9 cellular contexts compared by ENCODE assay signal in genomic region chr9:121199921-121200320, GRCh38. TPM values are rescaled to one million over a fixed set of nuclear protein-coding genes. Genes with fewer than 3 reads are reported as not detected.
DNase-seq lines count a peak whose midpoint lies in the region; ATAC-seq, FAIRE-seq and TF ChIP-seq lines count a peak whose summit lies in the region.
"Had no signal": no experiment of that assay in that cellular context is flagged by ENCODE, and none has a peak within 500 bp of the region (broad histone marks: within the 10 kb centered on the region; RNA-seq: fewer than 3 reads in every experiment).

No MANE protein-coding gene starts in this region.

- no peak for TF ChIP-seq POLR2A in GM12891 (IDR thresholded peaks at IDR 0.05; ENCODE audit: low read depth, low read length)

- FAIRE-seq in GM12891 (lab: Jason Lieb, UNC) = no peak
- FAIRE-seq: TTC549 had no signal

- H3K36me3 Mint-ChIP-seq in stimulated activated naive CD8-positive, alpha-beta T cell treated with anti-CD3 and anti-CD28 coated beads, Interleukin-15, Interleukin-2, amounts not matched to agents 100 ng/mL and 50 ng/mL, for 24 hours (ENCODE audit: low read depth) = peaks cover 9% of the 10 kb centered on the region
- H3K36me3 Mint-ChIP-seq in activated naive CD8-positive, alpha-beta T cell treated with anti-CD3 and anti-CD28 coated beads, Interleukin-2, amount 10 ng/mL, durations not matched to agents 7 days and 5 days = peaks cover 10% of the 10 kb centered on the region
- no peaks in the 10 kb centered on the region for H3K36me3 Mint-ChIP-seq in memory B cell

- no peaks in the 10 kb centered on the region for H3K9me3 Mint-ChIP-seq in stimulated activated naive CD8-positive, alpha-beta T cell treated with anti-CD3 and anti-CD28 coated beads, Interleukin-15, Interleukin-2, amounts not matched to agents 100 ng/mL and 50 ng/mL, for 24 hours
- H3K9me3 Mint-ChIP-seq in activated naive CD8-positive, alpha-beta T cell treated with anti-CD3 and anti-CD28 coated beads, Interleukin-2, amount 10 ng/mL, durations not matched to agents 7 days and 5 days = no peaks in the 10 kb centered on the region
- H3K9me3 Mint-ChIP-seq in memory B cell = no peaks in the 10 kb centered on the region

- no peak for DNase-seq in stimulated activated naive CD8-positive, alpha-beta T cell treated with anti-CD3 and anti-CD28 coated beads, Interleukin-15, Interleukin-2, amounts not matched to agents 100 U/mL and 50 U/mL, for 24 hours
- no peak for DNase-seq in activated naive CD8-positive, alpha-beta T cell treated with anti-CD3 and anti-CD28 coated beads, Interleukin-2, amount 10 ng/mL, durations not matched to agents 7 days and 5 days
- DNase-seq in memory B cell (ENCODE audit: low spot score in 2 of 2) = no peak
- DNase-seq in GM12891 (ENCODE audit: insufficient read length, low spot score) = no peak
- DNase-seq in superior temporal gyrus (ENCODE audit: extremely low spot score) = no peak
- no peak for DNase-seq in SHP77 treated with DMSO at 0.1 percent for 48 hours (lab: John Stamatoyannopoulos, UW)

- peak overlapping the region; percentile 75 for H3K27ac Mint-ChIP-seq in stimulated activated naive CD8-positive, alpha-beta T cell treated with anti-CD3 and anti-CD28 coated beads, Interleukin-15, Interleukin-2, amounts not matched to agents 100 ng/mL and 50 ng/mL, for 24 hours
- peak overlapping the region; percentile 92 for H3K27ac Mint-ChIP-seq in activated naive CD8-positive, alpha-beta T cell treated with anti-CD3 and anti-CD28 coated beads, Interleukin-2, amount 10 ng/mL, durations not matched to agents 7 days and 5 days
- H3K27ac Mint-ChIP-seq in memory B cell = peak overlapping the region; percentile 83

- peaks cover 69% of the 10 kb centered on the region for H3K4me1 Mint-ChIP-seq in stimulated activated naive CD8-positive, alpha-beta T cell treated with anti-CD3 and anti-CD28 coated beads, Interleukin-15, Interleukin-2, amounts not matched to agents 100 ng/mL and 50 ng/mL, for 24 hours (ENCODE audit: low read depth)
- H3K4me1 Mint-ChIP-seq in activated naive CD8-positive, alpha-beta T cell treated with anti-CD3 and anti-CD28 coated beads, Interleukin-2, amount 10 ng/mL, durations not matched to agents 7 days and 5 days = peaks cover 48% of the 10 kb centered on the region
- H3K4me1 Mint-ChIP-seq in memory B cell = peaks cover 39% of the 10 kb centered on the region

- POLR2A ChIA-PET in activated naive CD8-positive, alpha-beta T cell treated with anti-CD3 and anti-CD28 coated beads, Interleukin-2, amount 10 ng/mL, durations not matched to agents 7 days and 5 days (lab: Charles Lee) = interaction anchor here (1.6 to 3.2 kb wide), 2 partner anchors 14 to 78 kb away, joined by 5 to 9 read pairs; no protein-coding TSS in a partner anchor

- ATAC-seq in stimulated activated naive CD8-positive, alpha-beta T cell treated with anti-CD3 and anti-CD28 coated beads, Interleukin-15, Interleukin-2, amounts not matched to agents 100 U/mL and 50 U/mL, for 24 hours = no peak
- ATAC-seq in activated naive CD8-positive, alpha-beta T cell treated with anti-CD3 and anti-CD28 coated beads, Interleukin-2, amount 10 ng/mL, durations not matched to agents 7 days and 5 days (ENCODE audit: low read depth) = no peak
- ATAC-seq in memory B cell (ENCODE audit: low read depth) (no peak), GM21737 (IDR thresholded peaks at IDR 0.05; ENCODE audit: unreplicated experiment) (no peak)

- no peaks in the 10 kb centered on the region for H3K27me3 Mint-ChIP-seq in stimulated activated naive CD8-positive, alpha-beta T cell treated with anti-CD3 and anti-CD28 coated beads, Interleukin-15, Interleukin-2, amounts not matched to agents 100 ng/mL and 50 ng/mL, for 24 hours
- no peaks in the 10 kb centered on the region for H3K27me3 Mint-ChIP-seq in activated naive CD8-positive, alpha-beta T cell treated with anti-CD3 and anti-CD28 coated beads, Interleukin-2, amount 10 ng/mL, durations not matched to agents 7 days and 5 days
- no peaks in the 10 kb centered on the region for H3K27me3 Mint-ChIP-seq in memory B cell

- peak overlapping the region; percentile 92 for H3K4me3 Mint-ChIP-seq in stimulated activated naive CD8-positive, alpha-beta T cell treated with anti-CD3 and anti-CD28 coated beads, Interleukin-15, Interleukin-2, amounts not matched to agents 100 ng/mL and 50 ng/mL, for 24 hours
- H3K4me3 Mint-ChIP-seq in activated naive CD8-positive, alpha-beta T cell treated with anti-CD3 and anti-CD28 coated beads, Interleukin-2, amount 10 ng/mL, durations not matched to agents 7 days and 5 days = peak overlapping the region; percentile 94
- H3K4me3 Mint-ChIP-seq in memory B cell = peak overlapping the region; percentile 84

TF ChIP-seq in GM12891, 5 proteins besides CTCF, POLR2A, EP300 and RAD21:
- TF ChIP-seq POU2F2 (IDR thresholded peaks at IDR 0.05; ENCODE audit: low read depth, low read length) (no peak), POLR2AphosphoS5 (IDR thresholded peaks at IDR 0.05; ENCODE audit: low read depth, low read length) (no peak), SPI1 (IDR thresholded peaks at IDR 0.05; ENCODE audit: low read depth, low read length) (no peak), PAX5 (IDR thresholded peaks at IDR 0.05; ENCODE audit: insufficient read depth, low read length, severe bottlenecking) (no peak), TAF1 (IDR thresholded peaks at IDR 0.05; ENCODE audit: low read depth, low read length) (no peak)
TF ChIP-seq in GM12891: peak in this region for 0.

RNA-seq across cellular contexts. Expression of gene RAB14, which starts 1.7 kb away (rescaled TPM):
- 10 to 100 TPM; 68.3 to 70.5 TPM for total RNA-seq in activated naive CD8-positive, alpha-beta T cell treated with anti-CD3 and anti-CD28 coated beads, Interleukin-2, amount 10 ng/mL, durations not matched to agents 7 days and 5 days
- 16.6 TPM for polyA plus RNA-seq in GM12891 (2012; ENCODE audit: low read depth, missing spikeins)
